22 cellular contexts compared by ENCODE assay signal in the genomic region with DNA sequence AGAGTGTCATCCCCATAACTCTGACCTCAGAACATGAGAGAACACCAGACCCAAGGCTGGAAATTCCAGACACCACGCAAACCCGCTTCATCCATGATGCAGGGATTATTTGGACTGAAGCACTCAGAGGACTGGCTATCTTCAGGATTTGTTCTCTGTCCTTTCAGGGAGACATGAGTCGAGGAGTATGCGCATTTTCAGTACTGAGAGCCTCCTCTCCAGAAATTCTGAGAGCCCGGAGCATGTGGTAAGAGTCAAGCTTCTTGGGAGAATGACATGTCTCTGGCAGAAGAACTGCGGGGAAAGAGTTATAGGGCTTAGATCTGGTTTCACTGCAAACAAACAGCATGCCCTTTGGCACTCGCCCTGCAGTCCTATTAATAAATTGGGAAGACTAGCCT. TPM values are rescaled to one million over a fixed set of nuclear protein-coding genes. Genes with fewer than 3 reads are reported as not detected.
DNase-seq lines count a peak whose midpoint lies in the region; ATAC-seq, FAIRE-seq and TF ChIP-seq lines count a peak whose summit lies in the region.
"Had no signal": no experiment of that assay in that cellular context is flagged by ENCODE, and none has a peak within 500 bp of the region (broad histone marks: within the 10 kb centered on the region; RNA-seq: fewer than 3 reads in every experiment).

No MANE protein-coding gene starts in this region.

- no peak overlapping the region for H3K9ac ChIP-seq in keratinocyte (ENCODE audit: control insufficient read depth, extremely low read depth, insufficient read depth, low read length)

- H3K4me1 ChIP-seq in keratinocyte (ENCODE audit: control insufficient read depth, extremely low read depth, insufficient read depth, low read length) = peaks cover 15% of the 10 kb centered on the region

- no peak overlapping the region for H3K4me3 Mint-ChIP-seq in activated naive CD8-positive, alpha-beta T cell treated with anti-CD3 and anti-CD28 coated beads for 36 hours
- no peak overlapping the region for H3K4me3 Mint-ChIP-seq in stimulated activated effector memory CD8-positive, alpha-beta T cell treated with anti-CD3 and anti-CD28 coated beads, Interleukin-12 subunit alpha, Interleukin-12 subunit beta, amount 100 ng/mL, for 72 hours
- H3K4me3 Mint-ChIP-seq in HFFc6 = no peak overlapping the region
- H3K4me3 Mint-ChIP-seq: WTC11 had no signal

- no peak overlapping the region for H3K4me3 ChIP-seq in keratinocyte (ENCODE audit: control insufficient read depth in 2 of 3, extremely low read depth in 1 of 3, insufficient read depth in 2 of 3, low read depth in 1 of 3, low read length in 3 of 3)
- H3K4me3 ChIP-seq: thoracic aorta had no signal

- no peak overlapping the region for H3K27ac ChIP-seq in keratinocyte (ENCODE audit: control insufficient read depth, insufficient read depth, low read length)
- H3K27ac ChIP-seq: 22Rv1, thoracic aorta had no signal

- no peak overlapping the region for H3K4me2 ChIP-seq in keratinocyte (ENCODE audit: control insufficient read depth, extremely low read depth, insufficient read depth, low read depth, low read length)

- no peaks in the 10 kb centered on the region for H3K27me3 Mint-ChIP-seq in activated naive CD8-positive, alpha-beta T cell treated with anti-CD3 and anti-CD28 coated beads for 36 hours
- H3K27me3 Mint-ChIP-seq in HFFc6 (ENCODE audit: insufficient read depth) = peaks cover 18% of the 10 kb centered on the region
- H3K27me3 Mint-ChIP-seq: CD4-positive, alpha-beta memory T cell had no signal

- dilution Hi-C loops in keratinocyte (cut with MboI; ENCODE audit: extremely low pct_ligation_motif_present, low sequenced_read_pairs) = no loop called here

- peaks cover 58% of the 10 kb centered on the region for H3K36me3 Mint-ChIP-seq in activated naive CD8-positive, alpha-beta T cell treated with anti-CD3 and anti-CD28 coated beads for 36 hours
- peaks cover 89% of the 10 kb centered on the region for H3K36me3 Mint-ChIP-seq in stimulated activated effector memory CD8-positive, alpha-beta T cell treated with anti-CD3 and anti-CD28 coated beads, Interleukin-12 subunit alpha, Interleukin-12 subunit beta, amount 100 ng/mL, for 72 hours
- H3K36me3 Mint-ChIP-seq in HFFc6 (ENCODE audit: low read depth) = no peaks in the 10 kb centered on the region
- H3K36me3 Mint-ChIP-seq: WTC11 had no signal

- FAIRE-seq in keratinocyte (lab: Jason Lieb, UNC) = no peak
- FAIRE-seq: G401.6, GM12892, H54, HTR-8/SVneo had no signal

- no peaks in the 10 kb centered on the region for H3K36me3 ChIP-seq in keratinocyte (ENCODE audit: control insufficient read depth in 2 of 2, extremely low read depth in 1 of 2, insufficient read depth in 2 of 2, low read length in 2 of 2)
- H3K36me3 ChIP-seq: thoracic aorta had no signal

- no peak for ATAC-seq in stimulated activated effector memory CD8-positive, alpha-beta T cell treated with anti-CD3 and anti-CD28 coated beads, Interleukin-12 subunit alpha, Interleukin-12 subunit beta, amount 100 ng/mL, for 72 hours
- ATAC-seq in HG02840 (IDR thresholded peaks at IDR 0.05; ENCODE audit: low FRiP score, unreplicated experiment) = no peak
- ATAC-seq: Panc1, WTC11 had no signal

- DNase-seq in NCI-H748 (lab: John Stamatoyannopoulos, UW; ENCODE audit: unreplicated experiment) (peak; percentile 1), NCI-H748 treated with DMSO at 0.1 percent for 48 hours (lab: John Stamatoyannopoulos, UW) (no peak), keratinocyte (ENCODE audit: low read depth, low spot score) (no peak), HFFc6 (no peak)
- DNase-seq in activated naive CD8-positive, alpha-beta T cell treated with anti-CD3 and anti-CD28 coated beads for 36 hours = no peak
- no peak for DNase-seq in stimulated activated effector memory CD8-positive, alpha-beta T cell treated with anti-CD3 and anti-CD28 coated beads, Interleukin-12 subunit alpha, Interleukin-12 subunit beta, amount 100 ng/mL, for 72 hours (ENCODE audit: low spot score in 2 of 2)
- DNase-seq in activated CD4-positive, alpha-beta T cell treated with anti-CD3 and anti-CD28 coated beads for 1 hour = no peak
- DNase-seq: CD4-positive, alpha-beta memory T cell; effector CD4-positive, alpha-beta T cell; MM.1S; NCI-H2081 treated with DMSO at 0.1 percent for 48 hours; NCI-H69 had no signal

- H3K9me3 ChIP-seq in keratinocyte (ENCODE audit: control insufficient read depth, low read depth, low read length) = no peaks in the 10 kb centered on the region
- H3K9me3 ChIP-seq: thoracic aorta had no signal

- no peaks in the 10 kb centered on the region for H3K27me3 ChIP-seq in keratinocyte (ENCODE audit: control insufficient read depth, extremely low read depth, insufficient read depth, low read length)

- no peaks in the 10 kb centered on the region for H3K79me2 ChIP-seq in keratinocyte (ENCODE audit: control insufficient read depth, insufficient read depth, low read length)

- peak overlapping the region; percentile 34 for H2AFZ ChIP-seq in keratinocyte (ENCODE audit: control insufficient read depth, low read length)

- peaks cover 33% of the 10 kb centered on the region for H3K4me1 Mint-ChIP-seq in activated naive CD8-positive, alpha-beta T cell treated with anti-CD3 and anti-CD28 coated beads for 36 hours
- peaks cover 44% of the 10 kb centered on the region for H3K4me1 Mint-ChIP-seq in stimulated activated effector memory CD8-positive, alpha-beta T cell treated with anti-CD3 and anti-CD28 coated beads, Interleukin-12 subunit alpha, Interleukin-12 subunit beta, amount 100 ng/mL, for 72 hours
- peaks cover 16% of the 10 kb centered on the region for H3K4me1 Mint-ChIP-seq in HFFc6 (ENCODE audit: low read depth)

- peak overlapping the region; percentile 16 for H3K27ac Mint-ChIP-seq in activated naive CD8-positive, alpha-beta T cell treated with anti-CD3 and anti-CD28 coated beads for 36 hours
- H3K27ac Mint-ChIP-seq in stimulated activated effector memory CD8-positive, alpha-beta T cell treated with anti-CD3 and anti-CD28 coated beads, Interleukin-12 subunit alpha, Interleukin-12 subunit beta, amount 100 ng/mL, for 72 hours = peak overlapping the region; percentile 90
- H3K27ac Mint-ChIP-seq in HFFc6 = no peak overlapping the region
- H3K27ac Mint-ChIP-seq: WTC11 had no signal

- H3K9me3 Mint-ChIP-seq in activated naive CD8-positive, alpha-beta T cell treated with anti-CD3 and anti-CD28 coated beads for 36 hours = peaks cover 3% of the 10 kb centered on the region
- H3K9me3 Mint-ChIP-seq in stimulated activated effector memory CD8-positive, alpha-beta T cell treated with anti-CD3 and anti-CD28 coated beads, Interleukin-12 subunit alpha, Interleukin-12 subunit beta, amount 100 ng/mL, for 72 hours = no peaks in the 10 kb centered on the region
- no peaks in the 10 kb centered on the region for H3K9me3 Mint-ChIP-seq in HFFc6
- H3K9me3 Mint-ChIP-seq: CD4-positive, alpha-beta memory T cell; WTC11 had no signal

- no peaks in the 10 kb centered on the region for H3K9me1 ChIP-seq in keratinocyte (ENCODE audit: control insufficient read depth, extremely low read depth, insufficient read depth, low read length)

- H4K20me1 ChIP-seq in keratinocyte (ENCODE audit: control insufficient read depth, extremely low read depth, insufficient read depth, low read length) = no peaks in the 10 kb centered on the region

- TF ChIP-seq CTCF in keratinocyte (optimal IDR thresholded peaks at IDR 0.05 in 1 of 3, IDR thresholded peaks at IDR 0.05 in 1 of 3, conservative IDR thresholded peaks at IDR 0.05 in 1 of 3; ENCODE audit: extremely low read depth in 1 of 3, insufficient read depth in 2 of 3, low read length in 3 of 3) (no peak), HFFc6 (IDR thresholded peaks at IDR 0.05) (no peak)

RNA-seq across cellular contexts. Expression of gene LAX1, which starts 6.9 kb away (rescaled TPM):
- total RNA-seq in activated naive CD8-positive, alpha-beta T cell treated with anti-CD3 and anti-CD28 coated beads for 36 hours = 10 to 100 TPM; 28.9 to 30.1 TPM
- polyA plus RNA-seq in keratinocyte = 0.05 to 0.09 TPM (median 0.07 TPM) in 3 replicates
- not detected for polyA plus RNA-seq in keratinocyte (2011; ENCODE audit: low read depth)
- polyA plus RNA-seq in keratinocyte (2011; cell fraction: cytosol; rRNA removed) = 0.04 TPM in 1 of 2 replicates, not detected in the other
- polyA plus RNA-seq in keratinocyte (2011; cell fraction: nucleus; rRNA removed) = 0.09 and 0.28 TPM in 2 replicates
- not detected in 2 replicates for polyA plus RNA-seq in keratinocyte (2012; ENCODE audit: low replicate concordance)
- polyA minus RNA-seq in keratinocyte = 0.16 to 0.30 TPM in 2 of 3 replicates, not detected in the other
- not detected for polyA minus RNA-seq in keratinocyte (2011; cell fraction: cytosol; rRNA and poly(A)+ RNA removed)
- not detected in 2 replicates for polyA minus RNA-seq in keratinocyte (2011; cell fraction: nucleus; rRNA and poly(A)+ RNA removed)
- total RNA-seq in HFFc6 (2021; fragmentation: NEBNext Ultra II Directional; extraction: Animal tissue kit (Norgen Biotek cat#: 25700)) = not detected
- total RNA-seq: WTC11 had no signal
- polyA plus RNA-seq: neural cell had no signal

RNA-seq across cellular contexts. Expression of gene ZBED6, which starts 23.5 kb away (rescaled TPM):
- 10 to 100 TPM; 11.5 to 12.5 TPM for total RNA-seq in activated naive CD8-positive, alpha-beta T cell treated with anti-CD3 and anti-CD28 coated beads for 36 hours
- 8.9 to 11.6 TPM (median 9.6 TPM) in 3 replicates for polyA plus RNA-seq in keratinocyte
- polyA plus RNA-seq in keratinocyte (2011; ENCODE audit: low read depth) = 5.6 TPM
- polyA plus RNA-seq in keratinocyte (2011; cell fraction: cytosol; rRNA removed) = 2.9 and 5.3 TPM in 2 replicates
- polyA plus RNA-seq in keratinocyte (2011; cell fraction: nucleus; rRNA removed) = 16.2 and 17.5 TPM in 2 replicates
- 4.6 and 4.8 TPM in 2 replicates for polyA plus RNA-seq in keratinocyte (2012; ENCODE audit: low replicate concordance)
- polyA minus RNA-seq in keratinocyte = 14.8 to 38.8 TPM (median 31.3 TPM) in 3 replicates
- 8.2 TPM for polyA minus RNA-seq in keratinocyte (2011; cell fraction: cytosol; rRNA and poly(A)+ RNA removed)
- 24.0 and 42.6 TPM in 2 replicates for polyA minus RNA-seq in keratinocyte (2011; cell fraction: nucleus; rRNA and poly(A)+ RNA removed)
- 10 to 100 TPM; 25.9 to 35.2 (median 30.5) TPM for total RNA-seq in HFFc6 (2021; fragmentation: NEBNext Ultra II Directional; extraction: Animal tissue kit (Norgen Biotek cat#: 25700))

RNA-seq across cellular contexts. Expression of gene ZC3H11A, which starts 23.5 kb away (rescaled TPM):
- 10 to 100 TPM; 93.3 to 96.0 TPM for total RNA-seq in activated naive CD8-positive, alpha-beta T cell treated with anti-CD3 and anti-CD28 coated beads for 36 hours
- polyA plus RNA-seq in keratinocyte = 60.0 to 83.4 TPM (median 78.1 TPM) in 3 replicates
- polyA plus RNA-seq in keratinocyte (2011; ENCODE audit: low read depth) = 41.4 TPM
- polyA plus RNA-seq in keratinocyte (2011; cell fraction: cytosol; rRNA removed) = 34.4 and 53.2 TPM in 2 replicates
- polyA plus RNA-seq in keratinocyte (2011; cell fraction: nucleus; rRNA removed) = 125 and 161 TPM in 2 replicates
- 50.3 and 53.8 TPM in 2 replicates for polyA plus RNA-seq in keratinocyte (2012; ENCODE audit: low replicate concordance)
- 35.6 to 85.3 TPM (median 56.5 TPM) in 3 replicates for polyA minus RNA-seq in keratinocyte
- polyA minus RNA-seq in keratinocyte (2011; cell fraction: cytosol; rRNA and poly(A)+ RNA removed) = 56.2 TPM
- polyA minus RNA-seq in keratinocyte (2011; cell fraction: nucleus; rRNA and poly(A)+ RNA removed) = 83.9 and 132 TPM in 2 replicates
- total RNA-seq in HFFc6 (2021; fragmentation: NEBNext Ultra II Directional; extraction: Animal tissue kit (Norgen Biotek cat#: 25700)) = 10 to 100 TPM; 53.7 to 66.3 (median 59.2) TPM

Comparison
In these comparisons a context has a peak if more than half of its experiments do, and no peak if none do; other contexts are left out.
1. RNA of gene LAX1, which starts 6.9 kb away (total RNA-seq): 28.9 to 30.1 TPM in activated naive CD8-positive, alpha-beta T cell treated with anti-CD3 and anti-CD28 coated beads for 36 hours; not detected in HFFc6; every median in the first group is over 10 times any median in the second.